ENCODE assay signal across 30 cellular contexts in genomic region chr2:226619707-226620106, GRCh38.
"Had no signal": no experiment of that assay in that cellular context is flagged by ENCODE, and none has a peak within 500 bp of the region (broad histone marks: within the 10 kb centered on the region; RNA-seq: fewer than 3 reads in every experiment).

No MANE protein-coding gene starts in this region.

- H3K36me3 ChIP-seq: esophagus muscularis mucosa, heart right ventricle, lower lobe of right lung, ovary, tibial artery, upper lobe of right lung, uterus had no signal

- H3K4me3 Mint-ChIP-seq: naive B cell had no signal

- FAIRE-seq: endothelial cell of umbilical vein, islet of Langerhans had no signal

- DNase-seq: dermis blood vessel endothelial cell; effector memory CD4-positive, alpha-beta T cell; foreskin keratinocyte; glutamatergic neuron; heart right ventricle; hippocampal formation; kidney glomerular epithelial cell; left ventricle myocardium superior; lower lobe of right lung; mucosa of descending colon; naive B cell; occipital lobe; ovary; posterior cingulate gyrus; psoas muscle; right cardiac atrium; stimulated activated CD4-positive, alpha-beta T cell treated with anti-CD3 and anti-CD28 coated beads, Interleukin-1b, Interleukin-23, amount 100 ng/mL, for 48 hours; stimulated activated CD4-positive, alpha-beta T cell treated with anti-CD3 and anti-CD28 coated beads, Interleukin-4, amount 100 ng/mL, for 1 hour; stimulated activated CD8-positive, alpha-beta memory T cell treated with anti-CD3 and anti-CD28 coated beads, Interleukin-4, amount 100 ng/mL, for 48 hours; stimulated activated naive CD8-positive, alpha-beta T cell treated with anti-CD3 and anti-CD28 coated beads, Interleukin-15, Interleukin-2, amounts not matched to agents 100 U/mL and 50 U/mL, for 24 hours; substantia nigra; testis; tibial artery; upper lobe of right lung; uterus had no signal

- H3K27ac Mint-ChIP-seq: naive B cell had no signal

- H3K4me3 ChIP-seq: coronary artery, esophagus muscularis mucosa, heart right ventricle, lower lobe of right lung, mucosa of descending colon, ovary, psoas muscle, skin epidermis, testis, tibial artery, upper lobe of right lung, uterus had no signal

- H3K27me3 ChIP-seq: esophagus muscularis mucosa, foreskin keratinocyte, ovary, testis, tibial artery, upper lobe of right lung, uterus had no signal

- H3K36me3 Mint-ChIP-seq: naive B cell had no signal

- H3K4me1 Mint-ChIP-seq: naive B cell had no signal

- H3K27ac ChIP-seq: coronary artery, esophagus muscularis mucosa, foreskin keratinocyte, heart right ventricle, lower lobe of right lung, ovary, psoas muscle, skin epidermis, testis, tibial artery, upper lobe of right lung, uterus had no signal

- ATAC-seq: foreskin keratinocyte; heart right ventricle; left ventricle myocardium superior; lower lobe of right lung; psoas muscle; right cardiac atrium; stimulated activated naive CD8-positive, alpha-beta T cell treated with anti-CD3 and anti-CD28 coated beads, Interleukin-15, Interleukin-2, amounts not matched to agents 100 U/mL and 50 U/mL, for 24 hours; upper lobe of right lung had no signal

- H3K4me1 ChIP-seq: foreskin keratinocyte, lower lobe of right lung, testis, upper lobe of right lung had no signal

- H3K9me3 ChIP-seq: esophagus muscularis mucosa, heart right ventricle, lower lobe of right lung, mucosa of descending colon, ovary, psoas muscle, testis, tibial artery, upper lobe of right lung, uterus had no signal

- H3K9me3 Mint-ChIP-seq: naive B cell had no signal
